ENCODE assay signal across 8 cellular contexts in genomic region chr10:46992794-46993552, GRCh38.
DNase-seq lines count a peak whose midpoint lies in the region; ATAC-seq and TF ChIP-seq lines count a peak whose summit lies in the region.

No MANE protein-coding gene starts in this region.

- H3K36me3 ChIP-seq in HEK293 (ENCODE audit: control insufficient read depth in 2 of 2, insufficient read depth in 1 of 2, low read length in 2 of 2) (no peaks in the 10 kb centered on the region), SJCRH30 (no peaks in the 10 kb centered on the region), spleen (no peaks in the 10 kb centered on the region)

- no peak for TF ChIP-seq POLR2A in spleen (IDR thresholded peaks at IDR 0.05)

- H3K4me3 ChIP-seq in AG04450 (ENCODE audit: low read depth, low read length) (no peak overlapping the region), HEK293 (ENCODE audit: low read depth, low read length) (no peak overlapping the region), SJCRH30 (no peak overlapping the region), fibroblast of the aortic adventitia (ENCODE audit: low read depth, low read length) (no peak overlapping the region), spleen (no peak overlapping the region)

- POLR2A ChIA-PET in AG04450 (lab: Yijun Ruan, JAX) = no interaction called here
- POLR2A ChIA-PET in HEK293 (lab: Yijun Ruan, JAX) = no interaction called here

- intact Hi-C loops in posterior vena cava (cut with DNase I) = no loop called here
- intact Hi-C loops in spleen (cut with DNase I; ENCODE audit: low total_unique reads) = no loop called here

- WGBS in spleen, 5 donors = 60 to 82% (median 69%) methylated on average over 5 to 7 of the region's 7 CpGs

- H3K9me3 ChIP-seq in AG04450 (ENCODE audit: control insufficient read depth, insufficient read depth, low read length) (no peaks in the 10 kb centered on the region), HEK293 (ENCODE audit: control insufficient read depth, insufficient read depth, low read depth, low read length) (no peaks in the 10 kb centered on the region), SJCRH30 (replicated peaks) (no peaks in the 10 kb centered on the region), spleen (peaks cover 0 to 16% (median 6%) of the 10 kb centered on the region in 8 donors)

- H3K27me3 ChIP-seq in AG04450 (ENCODE audit: control insufficient read depth, insufficient read depth, low read length) = no peaks in the 10 kb centered on the region
- no peaks in the 10 kb centered on the region for H3K27me3 ChIP-seq in SJCRH30
- H3K27me3 ChIP-seq in spleen (replicated peaks in 1 of 7) = no peaks in the 10 kb centered on the region

- TF ChIP-seq CTCF in AG04450 (IDR thresholded peaks at IDR 0.05; ENCODE audit: low read depth, low read length) (peak; percentile 65), HEK293 (tag by site-specific recombination; IDR thresholded peaks at IDR 0.05) (no peak), fibroblast of the aortic adventitia (IDR thresholded peaks at IDR 0.05; ENCODE audit: insufficient read depth, low read length) (peak; percentile 62), spleen (IDR thresholded peaks at IDR 0.05 in 8 of 11, conservative IDR thresholded peaks at IDR 0.05 in 3 of 11) (peak in 5 of 11 experiments; percentile 10 to 34 (median 27))

- H3K4me1 ChIP-seq in HEK293 (ENCODE audit: control insufficient read depth, insufficient read depth, low read length) = no peaks in the 10 kb centered on the region
- no peaks in the 10 kb centered on the region for H3K4me1 ChIP-seq in SJCRH30
- no peaks in the 10 kb centered on the region for H3K4me1 ChIP-seq in spleen

- CTCF ChIA-PET in AG04450 (lab: Charles Lee) (interaction anchor here (0.8 to 5.4 kb wide), 9 partner anchors 10 to 445 kb away, joined by 3 to 58 read pairs (median 6); no protein-coding TSS in a partner anchor), HEK293 (lab: Yijun Ruan, JAX) (interaction anchor here (0.7 to 5.2 kb wide), 10 partner anchors 9 to 402 kb away, joined by 3 to 38 read pairs (median 5); no protein-coding TSS in a partner anchor)

- DNase-seq in AG04450 (ENCODE audit: low read depth, low spot score) (no peak), SJCRH30 (peak; percentile 3 to 24), fibroblast of the aortic adventitia (ENCODE audit: low read depth) (peak; percentile 98), posterior vena cava (ENCODE audit: low spot score) (peak; percentile 87), spleen (no peak)
- no peak for DNase-seq in stimulated activated naive CD4-positive, alpha-beta T cell treated with Interleukin-2 at 50 U/mL for 16 hours (lab: John Stamatoyannopoulos, UW)

- no peak for ATAC-seq in GM21723 (IDR thresholded peaks at IDR 0.05; ENCODE audit: unreplicated experiment)

- H3K27ac ChIP-seq in AG04450 (ENCODE audit: low read depth, low read length) = no peak overlapping the region
- no peak overlapping the region for H3K27ac ChIP-seq in HEK293 (ENCODE audit: extremely low read depth, low read depth, low read length)
- no peak overlapping the region for H3K27ac ChIP-seq in SJCRH30
- peak overlapping the region in 2 of 8 donors; percentile 29 to 33 for H3K27ac ChIP-seq in spleen

TF ChIP-seq in HEK293, 187 proteins besides CTCF, POLR2A, EP300 and RAD21 (continues in another document):
- TF ChIP-seq ZNF354C (tag by site-specific recombination; IDR thresholded peaks at IDR 0.05; ENCODE audit: borderline replicate concordance, low read depth) = no peak
- no peak for TF ChIP-seq ZNF280C (tag by site-specific recombination; IDR thresholded peaks at IDR 0.05)
- TF ChIP-seq ZNF292 (tag by site-specific recombination; IDR thresholded peaks at IDR 0.05; ENCODE audit: borderline replicate concordance, low read depth) = no peak
- TF ChIP-seq ZNF654 (tag by site-specific recombination; IDR thresholded peaks at IDR 0.05; ENCODE audit: low read depth) = peak; percentile 36
- TF ChIP-seq TCF7L2 (IDR thresholded peaks at IDR 0.05; ENCODE audit: borderline replicate concordance, low read depth, low read length) = no peak
- no peak for TF ChIP-seq ZFP41 (tag by site-specific recombination; IDR thresholded peaks at IDR 0.05; ENCODE audit: borderline replicate concordance)
- TF ChIP-seq ZNF529 (tag by site-specific recombination; IDR thresholded peaks at IDR 0.05; ENCODE audit: insufficient replicate concordance) = no peak
- TF ChIP-seq ZNF449 (tag by site-specific recombination; IDR thresholded peaks at IDR 0.05) = no peak
- no peak for TF ChIP-seq ZNF10 (tag by site-specific recombination; IDR thresholded peaks at IDR 0.05)
- peak; percentile 79 for TF ChIP-seq GLIS1 (tag by site-specific recombination; IDR thresholded peaks at IDR 0.05)
- TF ChIP-seq ZNF23 (tag by site-specific recombination; IDR thresholded peaks at IDR 0.05; ENCODE audit: borderline replicate concordance) = no peak
- no peak for TF ChIP-seq ZNF621 (tag by site-specific recombination; IDR thresholded peaks at IDR 0.05)
- no peak for TF ChIP-seq ZFP37 (tag by site-specific recombination; IDR thresholded peaks at IDR 0.05)
- no peak for TF ChIP-seq KLF10 (tag by site-specific recombination; IDR thresholded peaks at IDR 0.05)
- peak; percentile 69 for TF ChIP-seq ZIC2 (tag by site-specific recombination; IDR thresholded peaks at IDR 0.05)
- TF ChIP-seq ZBTB10 (tag by site-specific recombination; IDR thresholded peaks at IDR 0.05) = no peak
- TF ChIP-seq ZNF18 (tag by site-specific recombination; IDR thresholded peaks at IDR 0.05) = no peak

Comparison
In these comparisons a context has a peak if more than half of its experiments do, and no peak if none do; other contexts are left out.
1. DNase-seq: peak in SJCRH30 (2 of 2), fibroblast of the aortic adventitia (single experiment) and posterior vena cava (single experiment); none in AG04450 (single experiment), spleen (single experiment) and stimulated activated naive CD4-positive, alpha-beta T cell treated with Interleukin-2 at 50 U/mL for 16 hours (single experiment).